17 cellular contexts compared by ENCODE assay signal in the genomic region with DNA sequence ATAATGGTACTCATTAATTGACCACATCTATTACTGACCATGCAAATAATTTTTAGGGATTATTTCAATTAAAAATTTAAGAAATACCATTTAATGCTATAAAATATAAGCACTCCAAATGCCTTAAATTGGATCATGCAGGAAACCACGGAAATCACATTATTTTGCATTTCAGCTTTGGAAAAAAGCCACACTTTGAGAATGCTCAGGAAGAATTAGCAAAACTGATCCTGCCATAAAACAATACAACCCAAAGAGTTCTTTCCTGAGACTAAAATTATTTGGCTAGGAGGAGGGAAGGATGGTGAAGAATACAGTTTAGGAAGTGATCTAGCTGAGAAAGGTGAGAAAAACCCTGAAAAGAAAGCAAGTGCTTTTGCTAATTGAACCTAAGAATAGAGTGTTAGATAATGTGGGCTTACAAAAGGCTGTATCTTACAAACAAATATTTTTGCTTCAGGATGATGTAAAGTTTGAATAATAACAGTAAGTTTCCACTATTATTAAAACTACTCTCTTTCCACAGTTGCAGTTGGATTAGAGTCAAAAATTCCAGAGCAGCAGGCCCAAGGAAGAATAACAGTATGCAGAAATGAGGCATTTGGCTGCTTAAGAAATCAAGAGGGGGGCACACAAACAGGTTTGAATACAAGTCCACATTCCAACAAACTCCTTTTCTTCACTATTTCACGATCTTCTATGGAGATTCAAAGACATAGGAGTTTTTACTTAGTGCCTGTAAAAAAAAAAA.
DNase-seq lines count a peak whose midpoint lies in the region; ATAC-seq, FAIRE-seq and TF ChIP-seq lines count a peak whose summit lies in the region.
"Had no signal": no experiment of that assay in that cellular context is flagged by ENCODE, and none has a peak within 500 bp of the region (broad histone marks: within the 10 kb centered on the region; RNA-seq: fewer than 3 reads in every experiment).

No MANE protein-coding gene starts in this region.

- TF ChIP-seq CTCF in astrocyte (IDR thresholded peaks at IDR 0.05; ENCODE audit: insufficient read depth, low read depth, low read length) (no peak), heart right ventricle (IDR thresholded peaks at IDR 0.05) (no peak), osteocyte (IDR thresholded peaks at IDR 0.05) (no peak)

- H3K27me3 ChIP-seq in H7 (ENCODE audit: control insufficient read depth, insufficient read depth, low read length): no peaks in the 10 kb centered on the region
- no peaks in the 10 kb centered on the region for H3K27me3 ChIP-seq in astrocyte (ENCODE audit: insufficient read depth, low read length)
- no peaks in the 10 kb centered on the region for H3K27me3 ChIP-seq in heart right ventricle

- no peaks in the 10 kb centered on the region for H3K79me2 ChIP-seq in astrocyte (ENCODE audit: insufficient read depth, low read length)

- peak in 6 of 8 donors; percentile 12 to 74 (median 40) for ATAC-seq in heart right ventricle
- ATAC-seq: activated CD8-positive, alpha-beta memory T cell treated with anti-CD3 and anti-CD28 coated beads, Interleukin-2, amount 10 ng/mL, durations not matched to agents 7 days and 5 days had no signal

- H3K4me1 ChIP-seq in astrocyte (ENCODE audit: insufficient read depth, low read length) (peaks cover 9% of the 10 kb centered on the region), heart right ventricle (peaks cover 0 to 22% (median 12%) of the 10 kb centered on the region in 9 donors)

- intact Hi-C loops in heart right ventricle (cut with DNase I): no loop called here

- DNase-seq in H7 (peak; percentile 2), astrocyte (ENCODE audit: low read depth) (peak; percentile 80), heart right ventricle (no peak), osteocyte (ENCODE audit: extremely low spot score, unreplicated experiment) (no peak), NCI-H187 treated with DMSO at 0.1 percent for 48 hours (lab: John Stamatoyannopoulos, UW) (no peak), COR-L47 (lab: John Stamatoyannopoulos, UW) (no peak), anterior cingulate cortex (lab: John Stamatoyannopoulos, UW) (no peak)
- DNase-seq in central memory CD4-positive, alpha-beta T cell: no peak
- DNase-seq: activated CD8-positive, alpha-beta memory T cell treated with anti-CD3 and anti-CD28 coated beads, Interleukin-2, amount 10 ng/mL, durations not matched to agents 7 days and 5 days; activated naive CD4-positive, alpha-beta T cell treated with anti-CD3 and anti-CD28 coated beads, Interleukin-2, amount 10 ng/mL, durations not matched to agents 7 days and 5 days; CD4-positive, alpha-beta T cell; naive B cell; NCI-H446 treated with DMSO at 0.1 percent for 48 hours; stimulated activated naive CD4-positive, alpha-beta T cell had no signal

- H3K36me3 ChIP-seq in H7 (replicated peaks; ENCODE audit: control insufficient read depth, insufficient read depth, low read length) (no peaks in the 10 kb centered on the region), astrocyte (ENCODE audit: insufficient read depth, low read length) (no peaks in the 10 kb centered on the region), heart right ventricle (no peaks in the 10 kb centered on the region)

- H3K4me3 ChIP-seq in H7 (ENCODE audit: insufficient read depth, low read depth, low read length) (no peak overlapping the region), astrocyte (ENCODE audit: insufficient read depth, low read depth, low read length) (no peak overlapping the region), heart right ventricle (no peak overlapping the region)

- H3K36me3 Mint-ChIP-seq in astrocyte (ENCODE audit: low read depth, unreplicated experiment) (no peaks in the 10 kb centered on the region), osteocyte (ENCODE audit: unreplicated experiment) (peaks cover 4% of the 10 kb centered on the region)
- H3K36me3 Mint-ChIP-seq: activated CD8-positive, alpha-beta memory T cell treated with anti-CD3 and anti-CD28 coated beads, Interleukin-2, amount 10 ng/mL, durations not matched to agents 7 days and 5 days; activated naive CD4-positive, alpha-beta T cell treated with anti-CD3 and anti-CD28 coated beads, Interleukin-2, amount 10 ng/mL, durations not matched to agents 7 days and 5 days; naive B cell had no signal

- H3K9me3 Mint-ChIP-seq in astrocyte (ENCODE audit: unreplicated experiment) (no peaks in the 10 kb centered on the region), osteocyte (ENCODE audit: unreplicated experiment) (no peaks in the 10 kb centered on the region)
- H3K9me3 Mint-ChIP-seq: activated naive CD4-positive, alpha-beta T cell treated with anti-CD3 and anti-CD28 coated beads, Interleukin-2, amount 10 ng/mL, durations not matched to agents 7 days and 5 days; dendritic cell treated with granulocyte-macrophage colony-stimulating factor and Interleukin-4, amounts not matched to agents 40 ng/mL and 50 ng/mL, for 4 days had no signal

- peak overlapping the region; percentile 24 for H3K27ac Mint-ChIP-seq in astrocyte (ENCODE audit: unreplicated experiment)
- peak overlapping the region; percentile 97 for H3K27ac Mint-ChIP-seq in osteocyte (ENCODE audit: unreplicated experiment)
- H3K27ac Mint-ChIP-seq: activated CD8-positive, alpha-beta memory T cell treated with anti-CD3 and anti-CD28 coated beads, Interleukin-2, amount 10 ng/mL, durations not matched to agents 7 days and 5 days; activated naive CD4-positive, alpha-beta T cell treated with anti-CD3 and anti-CD28 coated beads, Interleukin-2, amount 10 ng/mL, durations not matched to agents 7 days and 5 days; CD4-positive, alpha-beta T cell; dendritic cell treated with granulocyte-macrophage colony-stimulating factor and Interleukin-4, amounts not matched to agents 40 ng/mL and 50 ng/mL, for 4 days had no signal

- H2AFZ ChIP-seq in astrocyte (ENCODE audit: low read depth, low read length): no peak overlapping the region

- H3K9me3 ChIP-seq in astrocyte (ENCODE audit: insufficient read depth, low read depth, low read length) (no peaks in the 10 kb centered on the region), heart right ventricle (no peaks in the 10 kb centered on the region)

- no peak overlapping the region for H3K4me3 Mint-ChIP-seq in astrocyte (ENCODE audit: unreplicated experiment)
- H3K4me3 Mint-ChIP-seq in osteocyte (ENCODE audit: unreplicated experiment): peak overlapping the region; percentile 19
- H3K4me3 Mint-ChIP-seq: activated CD8-positive, alpha-beta memory T cell treated with anti-CD3 and anti-CD28 coated beads, Interleukin-2, amount 10 ng/mL, durations not matched to agents 7 days and 5 days; activated naive CD4-positive, alpha-beta T cell treated with anti-CD3 and anti-CD28 coated beads, Interleukin-2, amount 10 ng/mL, durations not matched to agents 7 days and 5 days; CD4-positive, alpha-beta T cell; dendritic cell treated with granulocyte-macrophage colony-stimulating factor and Interleukin-4, amounts not matched to agents 40 ng/mL and 50 ng/mL, for 4 days; naive B cell had no signal

- no peak for FAIRE-seq in astrocyte (lab: Jason Lieb, UNC)
- FAIRE-seq: HTR-8/SVneo, islet of Langerhans had no signal

- peak overlapping the region; percentile 23 for H3K27ac ChIP-seq in astrocyte (ENCODE audit: low read depth, low read length)
- peak overlapping the region in 6 of 10 donors; percentile 8 to 62 (median 31) for H3K27ac ChIP-seq in heart right ventricle

- H3K27me3 Mint-ChIP-seq in astrocyte (ENCODE audit: low read depth, unreplicated experiment) (no peaks in the 10 kb centered on the region), osteocyte (ENCODE audit: unreplicated experiment) (no peaks in the 10 kb centered on the region)
- H3K27me3 Mint-ChIP-seq: activated CD8-positive, alpha-beta memory T cell treated with anti-CD3 and anti-CD28 coated beads, Interleukin-2, amount 10 ng/mL, durations not matched to agents 7 days and 5 days; activated naive CD4-positive, alpha-beta T cell treated with anti-CD3 and anti-CD28 coated beads, Interleukin-2, amount 10 ng/mL, durations not matched to agents 7 days and 5 days; CD4-positive, alpha-beta T cell; dendritic cell treated with granulocyte-macrophage colony-stimulating factor and Interleukin-4, amounts not matched to agents 40 ng/mL and 50 ng/mL, for 4 days; naive B cell had no signal

- 40 to 46% methylated on average over 2 of the region's 2 CpGs for WGBS in heart right ventricle, 2 donors

- peak overlapping the region; percentile 20 for H3K4me2 ChIP-seq in astrocyte (ENCODE audit: low read length)

- H3K9ac ChIP-seq in astrocyte (ENCODE audit: low read length): no peak overlapping the region

- no peaks in the 10 kb centered on the region for H4K20me1 ChIP-seq in astrocyte (ENCODE audit: insufficient read depth, low read length)

- H3K4me1 Mint-ChIP-seq in astrocyte (ENCODE audit: low read depth, unreplicated experiment): peaks cover 19% of the 10 kb centered on the region
- H3K4me1 Mint-ChIP-seq in osteocyte (ENCODE audit: unreplicated experiment): peaks cover 46% of the 10 kb centered on the region
- H3K4me1 Mint-ChIP-seq: activated CD8-positive, alpha-beta memory T cell treated with anti-CD3 and anti-CD28 coated beads, Interleukin-2, amount 10 ng/mL, durations not matched to agents 7 days and 5 days; activated naive CD4-positive, alpha-beta T cell treated with anti-CD3 and anti-CD28 coated beads, Interleukin-2, amount 10 ng/mL, durations not matched to agents 7 days and 5 days; naive B cell had no signal

Comparison
In these comparisons a context has a peak if more than half of its experiments do, and no peak if none do; other contexts are left out.
1. DNase-seq: peak in H7 (single experiment) and astrocyte (single experiment); none in heart right ventricle (0 of 2), osteocyte (single experiment), NCI-H187 treated with DMSO at 0.1 percent for 48 hours (single experiment), COR-L47 (single experiment), anterior cingulate cortex (0 of 58) and central memory CD4-positive, alpha-beta T cell (single experiment).